In genomic region chr2:215917953-215918620, GRCh38 we compare ENCODE assay signal across 1 cellular context.
TF ChIP-seq lines count a peak whose summit lies in the region.

No MANE protein-coding gene starts in this region.

TF ChIP-seq in HEK293, 187 proteins besides CTCF, POLR2A, EP300 and RAD21 (continued from another document):
- TF ChIP-seq KLF17 (tag by site-specific recombination; IDR thresholded peaks at IDR 0.05) = no peak
TF ChIP-seq in HEK293: peak in this region for 10.
